ENCODE assay signal across 17 cellular contexts in the genomic region with DNA sequence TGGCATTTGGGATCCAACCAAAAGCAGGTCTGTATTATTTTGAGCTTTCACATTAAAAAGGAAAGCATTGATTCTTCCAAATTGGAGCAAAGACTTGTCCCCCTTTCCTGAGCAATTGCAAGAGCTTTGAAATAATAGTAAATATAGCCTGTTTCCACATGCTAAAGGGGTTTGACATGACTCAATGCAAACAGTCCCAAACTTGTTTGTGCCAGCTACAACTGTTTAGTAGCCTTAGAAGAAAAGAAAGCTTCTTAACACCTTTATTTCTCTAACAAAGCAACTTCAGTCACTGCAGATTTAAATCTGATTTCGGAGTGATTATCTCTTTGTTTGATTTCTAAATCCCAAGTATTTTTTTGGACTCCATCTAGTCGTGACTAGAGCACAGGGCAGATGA.
DNase-seq lines count a peak whose midpoint lies in the region; ATAC-seq, FAIRE-seq and TF ChIP-seq lines count a peak whose summit lies in the region.
"Had no signal": no experiment of that assay in that cellular context is flagged by ENCODE, and none has a peak within 500 bp of the region (broad histone marks: within the 10 kb centered on the region; RNA-seq: fewer than 3 reads in every experiment).

No MANE protein-coding gene starts in this region.

- H4K8ac ChIP-seq in trophoblast cell (ENCODE audit: low read depth, low read length), result no peak overlapping the region

- H3K4me3 Mint-ChIP-seq in neural progenitor cell, result no peak overlapping the region
- H3K4me3 Mint-ChIP-seq: CD4-positive, CD25-positive, alpha-beta regulatory T cell; CD8-positive, alpha-beta memory T cell; H9 had no signal

- H3K36me3 Mint-ChIP-seq in neural progenitor cell, result peaks cover 1% of the 10 kb centered on the region
- H3K36me3 Mint-ChIP-seq: CD4-positive, CD25-positive, alpha-beta regulatory T cell; CD8-positive, alpha-beta memory T cell had no signal

- DNase-seq in HPDE6-E6E7 (ENCODE audit: extremely low spot score), result peak; percentile 36
- peak; percentile 32 for DNase-seq in RWPE1 (ENCODE audit: low spot score)
- peak; percentile 13 for DNase-seq in neural progenitor cell (ENCODE audit: low spot score)
- DNase-seq in D721Med (ENCODE audit: insufficient read length, low spot score), result no peak
- no peak for DNase-seq in trophoblast cell
- no peak for DNase-seq in cardiac septum (ENCODE audit: low spot score)
- DNase-seq: BE2C; C1 segment of cervical spinal cord; CD4-positive, CD25-positive, alpha-beta regulatory T cell; CD8-positive, alpha-beta memory T cell; COR-L47; H9 had no signal

- peak; percentile 77 for ATAC-seq in esophagus mucosa

- H3K79me1 ChIP-seq in trophoblast cell (ENCODE audit: low read length), result no peaks in the 10 kb centered on the region

- no peaks in the 10 kb centered on the region for H4K20me1 ChIP-seq in neural progenitor cell (ENCODE audit: low read depth)

- H3K36me3 ChIP-seq in neural progenitor cell, result no peaks in the 10 kb centered on the region
- H3K36me3 ChIP-seq in trophoblast cell (ENCODE audit: control insufficient read depth in 1 of 2, insufficient read depth in 2 of 2, low read length in 2 of 2), result no peaks in the 10 kb centered on the region
- H3K36me3 ChIP-seq: BE2C had no signal

- intact Hi-C loops in cardiac septum (cut with DNase I), result no loop called here

- H3F3A ChIP-seq in neural progenitor cell (ENCODE audit: low read depth), result peaks cover 14% of the 10 kb centered on the region

- H3K27ac ChIP-seq in RWPE1 (no peak overlapping the region), neural progenitor cell (peak overlapping the region; percentile 27), trophoblast cell (ENCODE audit: low read depth, low read length) (no peak overlapping the region)

- no peak overlapping the region for H3K18ac ChIP-seq in trophoblast cell (ENCODE audit: low read length)

- H3K4ac ChIP-seq in trophoblast cell (ENCODE audit: low read depth, low read length), result no peak overlapping the region

- H3K9me3 ChIP-seq in neural progenitor cell (ENCODE audit: low read depth) (no peaks in the 10 kb centered on the region), trophoblast cell (ENCODE audit: insufficient read depth, low read depth, low read length) (no peaks in the 10 kb centered on the region)
- H3K9me3 ChIP-seq: BE2C had no signal

- H3K79me2 ChIP-seq in neural progenitor cell (ENCODE audit: low read depth) (no peaks in the 10 kb centered on the region), trophoblast cell (ENCODE audit: control insufficient read depth, insufficient read depth, low read length, poor library complexity) (no peaks in the 10 kb centered on the region)

- H2AFZ ChIP-seq in neural progenitor cell (replicated peaks), result peak overlapping the region; percentile 32
- H2AFZ ChIP-seq in trophoblast cell (ENCODE audit: insufficient read depth, low read length, poor library complexity), result no peak overlapping the region

- H3K4me3 ChIP-seq in neural progenitor cell, result no peak overlapping the region
- no peak overlapping the region for H3K4me3 ChIP-seq in trophoblast cell (ENCODE audit: low read depth, low read length)

- peaks cover 11% of the 10 kb centered on the region for H3K9me3 Mint-ChIP-seq in neural progenitor cell

- TF ChIP-seq CTCF in RWPE1 (conservative IDR thresholded peaks at IDR 0.05; ENCODE audit: low read depth) (no peak), neural progenitor cell (IDR thresholded peaks at IDR 0.05) (no peak), D721Med (IDR thresholded peaks at IDR 0.05; ENCODE audit: insufficient read depth, missing control alignments) (no peak)

- POLR2A ChIA-PET in RWPE1 (lab: Yijun Ruan, JAX; ENCODE audit: low non-redundant PET), result no interaction called here

- no peak overlapping the region for H2BK5ac ChIP-seq in trophoblast cell (ENCODE audit: low read depth, low read length, poor library complexity)

- peaks cover 2% of the 10 kb centered on the region for H3K27me3 Mint-ChIP-seq in neural progenitor cell (ENCODE audit: insufficient read depth, low read depth)
- H3K27me3 Mint-ChIP-seq: CD4-positive, CD25-positive, alpha-beta regulatory T cell had no signal

- peaks cover 7% of the 10 kb centered on the region for H3K4me1 Mint-ChIP-seq in neural progenitor cell
- H3K4me1 Mint-ChIP-seq: CD4-positive, CD25-positive, alpha-beta regulatory T cell; CD8-positive, alpha-beta memory T cell had no signal

- FAIRE-seq in D721Med (lab: Jason Lieb, UNC), result no peak
- FAIRE-seq: G401.6, GM12891, GM19239, H1 had no signal

- no peak overlapping the region for H2BK120ac ChIP-seq in trophoblast cell (ENCODE audit: insufficient read depth, low read length, poor library complexity)

- no peak overlapping the region for H3K27ac Mint-ChIP-seq in neural progenitor cell
- H3K27ac Mint-ChIP-seq: CD4-positive, CD25-positive, alpha-beta regulatory T cell; CD8-positive, alpha-beta memory T cell; H9 had no signal

- H2BK12ac ChIP-seq in trophoblast cell (ENCODE audit: low read length), result no peak overlapping the region

- H3K27me3 ChIP-seq in neural progenitor cell (no peaks in the 10 kb centered on the region), trophoblast cell (ENCODE audit: insufficient read depth, low read length) (no peaks in the 10 kb centered on the region)
- H3K27me3 ChIP-seq: BE2C had no signal

- CTCF ChIA-PET in RWPE1 (lab: Yijun Ruan, JAX), result interaction anchor here (0.6 kb wide), 1 partner anchor 180 kb away, joined by 3 read pairs; a partner anchor contains a TSS

- H2AK5ac ChIP-seq in trophoblast cell (ENCODE audit: low read length), result no peak overlapping the region

- H3K4me1 ChIP-seq in neural progenitor cell (peaks cover 25% of the 10 kb centered on the region), trophoblast cell (ENCODE audit: control insufficient read depth in 1 of 2, insufficient read depth in 2 of 2, low read length in 2 of 2) (no peaks in the 10 kb centered on the region)
- H3K4me1 ChIP-seq: BE2C had no signal

- H3K9ac ChIP-seq in neural progenitor cell, result no peak overlapping the region
- H3K9ac ChIP-seq in trophoblast cell (ENCODE audit: low read length), result no peak overlapping the region

- no peak overlapping the region for H4K12ac ChIP-seq in trophoblast cell (ENCODE audit: low read depth, low read length)

- H3K23ac ChIP-seq in trophoblast cell (ENCODE audit: low read length), result no peak overlapping the region

- H4K91ac ChIP-seq in trophoblast cell (ENCODE audit: low read depth, low read length), result no peak overlapping the region

- no CpG with 5 or more reads among the region's 2 CpGs for WGBS in trophoblast cell (ENCODE audit: extremely low coverage, insufficient coverage, insufficient read length)

- H3K4me2 ChIP-seq in neural progenitor cell (peak overlapping the region; percentile 44), trophoblast cell (ENCODE audit: low read length) (no peak overlapping the region)

- no peak overlapping the region for H3K14ac ChIP-seq in trophoblast cell (ENCODE audit: low read length)

Comparison
In these comparisons a context has a peak if more than half of its experiments do, and no peak if none do; other contexts are left out.
1. DNase-seq: peak in HPDE6-E6E7 (single experiment), RWPE1 (single experiment) and neural progenitor cell (single experiment); none in D721Med (single experiment), trophoblast cell (0 of 2) and cardiac septum (single experiment).